Comparison of ENCODE assay signal across 10 cellular contexts in the genomic region with DNA sequence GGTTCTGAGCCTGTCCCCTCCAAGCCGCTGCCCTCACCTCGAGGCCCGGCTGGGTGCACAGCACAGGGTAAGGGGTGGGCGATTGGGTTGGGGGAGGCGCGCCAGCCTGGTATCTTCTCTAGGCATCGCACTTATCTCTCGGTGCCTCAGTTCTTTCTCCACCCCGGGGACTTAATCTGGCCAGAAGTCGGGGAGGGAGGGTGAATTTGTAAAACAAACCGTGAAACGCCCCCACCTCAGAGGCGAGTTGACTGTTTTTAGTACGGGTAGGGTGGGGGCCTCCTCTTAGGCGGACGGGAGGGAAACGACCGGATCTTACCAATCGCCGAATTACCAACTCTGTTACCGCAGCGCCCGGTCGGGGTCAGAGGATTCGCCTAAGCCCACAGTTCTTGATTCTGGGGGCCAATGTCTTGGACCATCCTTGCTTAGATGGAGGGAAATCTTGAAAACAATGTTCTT. TPM values are rescaled to one million over a fixed set of nuclear protein-coding genes. Genes with fewer than 3 reads are reported as not detected.
DNase-seq lines count a peak whose midpoint lies in the region; TF ChIP-seq lines count a peak whose summit lies in the region.
"Had no signal": no experiment of that assay in that cellular context is flagged by ENCODE, and none has a peak within 500 bp of the region (broad histone marks: within the 10 kb centered on the region; RNA-seq: fewer than 3 reads in every experiment).

No MANE protein-coding gene starts in this region.

- peaks cover 76% of the 10 kb centered on the region for H3K27me3 ChIP-seq in endodermal cell (ENCODE audit: control insufficient read depth, insufficient read depth, low read length, poor library complexity, severe bottlenecking)

- H3K9ac ChIP-seq in endodermal cell (ENCODE audit: extremely low read depth, low read length, poor library complexity, severe bottlenecking): no peak overlapping the region

- peaks cover 15% of the 10 kb centered on the region for H3K4me1 ChIP-seq in endodermal cell (ENCODE audit: control insufficient read depth, insufficient read depth, low read length)

- TF ChIP-seq CTCF in AG10803 (conservative IDR thresholded peaks at IDR 0.05; ENCODE audit: low read length) (no peak), HFF-Myc (IDR thresholded peaks at IDR 0.05; ENCODE audit: low read depth, low read length, missing control alignments) (no peak), endodermal cell (conservative IDR thresholded peaks at IDR 0.05) (no peak), nephron progenitor cell (IDR thresholded peaks at IDR 0.05) (no peak)

- no peaks in the 10 kb centered on the region for H3K36me3 ChIP-seq in endodermal cell (ENCODE audit: control insufficient read depth, insufficient read depth, low read length)

- H3K27me3 Mint-ChIP-seq in endodermal cell (ENCODE audit: insufficient read depth) (peaks cover 91% of the 10 kb centered on the region), nephron progenitor cell (ENCODE audit: low read depth, poor library complexity) (peaks cover 54% of the 10 kb centered on the region)

- no peak overlapping the region for H3K27ac ChIP-seq in endodermal cell (ENCODE audit: low read depth, low read length)

- no peaks in the 10 kb centered on the region for H3K9me3 ChIP-seq in endodermal cell (ENCODE audit: control insufficient read depth, low read length)

- WGBS in endodermal cell (ENCODE audit: insufficient coverage in 1 of 2, insufficient read length in 1 of 2), 2 experiments: 1% methylated on average over 13 to 24 of the region's 25 CpGs

- H3K36me3 Mint-ChIP-seq in endodermal cell (ENCODE audit: low read depth): peaks cover 19% of the 10 kb centered on the region
- no peaks in the 10 kb centered on the region for H3K36me3 Mint-ChIP-seq in nephron progenitor cell (ENCODE audit: low read depth)

- H3K4me3 Mint-ChIP-seq in endodermal cell (peak overlapping the region; percentile 92), nephron progenitor cell (peak overlapping the region; percentile 83)

- peaks cover 56% of the 10 kb centered on the region for H3K4me1 Mint-ChIP-seq in endodermal cell
- peaks cover 77% of the 10 kb centered on the region for H3K4me1 Mint-ChIP-seq in nephron progenitor cell

- DNase-seq in AG10803 (ENCODE audit: low read depth) (no peak), HFF-Myc (ENCODE audit: extremely low read depth, low read depth) (no peak), endodermal cell (peak; percentile 85), nephron progenitor cell (no peak), germinal center (ENCODE audit: low spot score) (no peak), middle frontal gyrus (ENCODE audit: extremely low spot score, low spot score) (no peak), dedifferentiated amniotic fluid mesenchymal stem cell (ENCODE audit: extremely low spot score) (no peak)
- no peak for DNase-seq in activated CD8-positive, alpha-beta memory T cell treated with anti-CD3 and anti-CD28 coated beads, Interleukin-2, amount 50 U/mL, for 4 hours
- DNase-seq: dorsolateral prefrontal cortex, NCI-H1436 treated with DMSO at 0.1 percent for 48 hours had no signal

- H3K27ac Mint-ChIP-seq in endodermal cell: peak overlapping the region; percentile 91
- H3K27ac Mint-ChIP-seq in nephron progenitor cell: no peak overlapping the region

- no peaks in the 10 kb centered on the region for H3K9me3 Mint-ChIP-seq in endodermal cell
- no peaks in the 10 kb centered on the region for H3K9me3 Mint-ChIP-seq in nephron progenitor cell

- peak overlapping the region; percentile 80 for H3K4me3 ChIP-seq in AG10803 (ENCODE audit: low read length)
- H3K4me3 ChIP-seq in HFF-Myc (replicated peaks; ENCODE audit: low read depth, low read length): peak overlapping the region; percentile 73
- H3K4me3 ChIP-seq in endodermal cell (ENCODE audit: low read length): peak overlapping the region; percentile 87

RNA-seq across cellular contexts. Expression of a gene that starts 1.4 kb away (rescaled TPM):
- 10 to 100 TPM; 80.8 to 88.1 TPM for total RNA-seq in endodermal cell
- polyA plus RNA-seq in endodermal cell (2013, experiment 1 of 2): 5.5 TPM
- 5.9 TPM for polyA plus RNA-seq in endodermal cell (2013, experiment 2 of 2)
